ENCODE assay signal across 15 cellular contexts in genomic region chr4:73684097-73684496, GRCh38. TPM values are rescaled to one million over a fixed set of nuclear protein-coding genes. Genes with fewer than 3 reads are reported as not detected.
"Had no signal": no experiment of that assay in that cellular context is flagged by ENCODE, and none has a peak within 500 bp of the region (broad histone marks: within the 10 kb centered on the region; RNA-seq: fewer than 3 reads in every experiment).

No MANE protein-coding gene starts in this region.

- DNase-seq: activated CD4-positive, alpha-beta T cell treated with anti-CD3 and anti-CD28 coated beads, Interleukin-2, amount 50 U/mL, for 1 hour; amniotic stem cell; body of pancreas; dermis blood vessel endothelial cell; endodermal cell; glutamatergic neuron; ovary; stimulated activated CD4-positive, alpha-beta T cell treated with anti-CD3 and anti-CD28 coated beads, Interleukin-4, amount 100 ng/mL, for 1 hour; testis; upper lobe of right lung had no signal

- ATAC-seq: body of pancreas, left lobe of liver, upper lobe of right lung had no signal

- H3K4me3 Mint-ChIP-seq: activated naive CD4-positive, alpha-beta T cell treated with anti-CD3 and anti-CD28 coated beads, Interleukin-2, amount 50 U/mL, for 24 hours; endodermal cell; memory B cell; neural crest cell; stimulated activated naive CD8-positive, alpha-beta T cell treated with anti-CD3 and anti-CD28 coated beads, Interleukin-15, Interleukin-2, amounts not matched to agents 100 ng/mL and 50 ng/mL, for 24 hours had no signal

- H3K9me3 ChIP-seq: body of pancreas, ovary, testis, upper lobe of right lung had no signal

- H3K4me1 Mint-ChIP-seq: activated naive CD4-positive, alpha-beta T cell treated with anti-CD3 and anti-CD28 coated beads, Interleukin-2, amount 50 U/mL, for 24 hours; endodermal cell; memory B cell; neural crest cell had no signal

- H3K27ac Mint-ChIP-seq: activated naive CD4-positive, alpha-beta T cell treated with anti-CD3 and anti-CD28 coated beads, Interleukin-2, amount 50 U/mL, for 24 hours; endodermal cell; memory B cell; stimulated activated naive CD8-positive, alpha-beta T cell treated with anti-CD3 and anti-CD28 coated beads, Interleukin-15, Interleukin-2, amounts not matched to agents 100 ng/mL and 50 ng/mL, for 24 hours had no signal

- H3K9me3 Mint-ChIP-seq: endodermal cell; memory B cell; neural crest cell; stimulated activated naive CD8-positive, alpha-beta T cell treated with anti-CD3 and anti-CD28 coated beads, Interleukin-15, Interleukin-2, amounts not matched to agents 100 ng/mL and 50 ng/mL, for 24 hours had no signal

- H3K4me1 ChIP-seq: body of pancreas, testis, upper lobe of right lung had no signal

- H3K27ac ChIP-seq: body of pancreas, ovary, testis, upper lobe of right lung had no signal

- H3K27me3 ChIP-seq: body of pancreas, ovary, testis, upper lobe of right lung had no signal

- H3K36me3 Mint-ChIP-seq: activated naive CD4-positive, alpha-beta T cell treated with anti-CD3 and anti-CD28 coated beads, Interleukin-2, amount 50 U/mL, for 24 hours; memory B cell had no signal

- H3K4me3 ChIP-seq: body of pancreas, ovary, testis, upper lobe of right lung had no signal

- H3K36me3 ChIP-seq: ovary, upper lobe of right lung had no signal

RNA-seq across cellular contexts. Expression of gene CXCL8, which starts 56.3 kb away (rescaled TPM):
- total RNA-seq: endodermal cell, neural crest cell, testis had no signal
